In the genomic region with DNA sequence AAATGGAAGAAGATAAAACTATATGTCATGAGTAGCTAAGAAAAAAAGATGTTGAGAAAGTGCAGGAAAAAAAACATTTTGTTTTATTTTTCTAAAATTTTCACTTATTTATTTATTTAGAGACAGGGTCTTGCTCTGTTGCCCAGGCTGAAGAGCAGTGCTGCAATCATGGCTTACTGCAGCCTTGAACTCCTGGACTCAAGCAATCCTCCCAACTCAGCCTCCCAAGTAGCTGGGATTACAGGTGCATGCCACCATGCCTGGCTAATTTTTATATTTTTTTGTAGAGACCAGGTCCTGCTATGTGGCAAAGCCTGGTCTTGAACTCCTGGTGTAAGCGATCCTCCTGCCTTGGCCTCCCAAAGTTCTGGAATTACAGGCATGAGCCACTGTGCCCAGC, we compare ENCODE assay signal across 3 cellular contexts.
DNase-seq lines count a peak whose midpoint lies in the region; ATAC-seq, FAIRE-seq and TF ChIP-seq lines count a peak whose summit lies in the region.
"Not testable (repeated sequence)": the region's sequence is repeated elsewhere in the genome, so short reads cannot be mapped to it uniquely, and the experiment has no call there.

No MANE protein-coding gene starts in this region.

- H4K20me1 ChIP-seq in K562 (replicated peaks; ENCODE audit: control insufficient read depth, insufficient read depth, low read length); HepG2 (ENCODE audit: insufficient read depth, low read length): not testable (repeated sequence)

- BruUV-seq in K562 (replicated peaks; lab: Mats Ljungman, UMichigan); HepG2 (replicated peaks; lab: Mats Ljungman, UMichigan): not testable (repeated sequence)

- H3K9me3 ChIP-seq in HEK293 (ENCODE audit: control insufficient read depth, insufficient read depth, low read depth, low read length); K562 (replicated peaks; ENCODE audit: control insufficient read depth, insufficient read depth, low read depth, low read length); HepG2 (ENCODE audit: low read length): not testable (repeated sequence)

- ATAC-seq in K562, HepG2: not testable (repeated sequence)

- not testable (repeated sequence) for TF ChIP-seq EP300 in K562 (IDR thresholded peaks at IDR 0.05; ENCODE audit: low read length); HepG2 (IDR thresholded peaks at IDR 0.05; ENCODE audit: low read depth in 2 of 2, low read length in 2 of 2); HepG2 (CRISPR knock-in tag; IDR thresholded peaks at IDR 0.05; ENCODE audit: borderline replicate concordance)

- not testable (repeated sequence) for TF ChIP-seq RAD21 in K562 (CRISPR knock-in tag; conservative IDR thresholded peaks at IDR 0.05 in 1 of 2, IDR thresholded peaks at IDR 0.05 in 1 of 2); HepG2 (CRISPR knock-in tag; IDR thresholded peaks at IDR 0.05)

- TF ChIP-seq CTCF in HEK293 (tag by site-specific recombination; IDR thresholded peaks at IDR 0.05); K562 (IDR thresholded peaks at IDR 0.05 in 2 of 3, conservative IDR thresholded peaks at IDR 0.05 in 1 of 3; ENCODE audit: insufficient read depth in 2 of 3, low read depth in 1 of 3, low read length in 3 of 3); HepG2 (CRISPR knock-in tag; IDR thresholded peaks at IDR 0.05): not testable (repeated sequence)

- H3K36me3 ChIP-seq in HEK293 (ENCODE audit: control insufficient read depth in 2 of 2, insufficient read depth in 1 of 2, low read length in 2 of 2): peaks cover 58 to 71% of the 10 kb centered on the region in 2 experiments
- peaks cover 48% of the 10 kb centered on the region for H3K36me3 ChIP-seq in K562 (ENCODE audit: control insufficient read depth, insufficient read depth, low read length)
- peaks cover 3 to 34% of the 10 kb centered on the region in 2 experiments for H3K36me3 ChIP-seq in HepG2 (replicated peaks in 1 of 2; ENCODE audit: control insufficient read depth in 1 of 2, insufficient read depth in 2 of 2, low read length in 2 of 2)

- H3K27me3 ChIP-seq in K562 (ENCODE audit: control insufficient read depth in 2 of 2, insufficient read depth in 2 of 2, low read length in 2 of 2); HepG2 (ENCODE audit: control insufficient read depth in 1 of 2, insufficient read depth in 2 of 2, low read length in 2 of 2): not testable (repeated sequence)

- not testable (repeated sequence) for H3K4me2 ChIP-seq in K562 (ENCODE audit: insufficient read depth, low read length); HepG2 (ENCODE audit: low read depth, low read length)

- H3K4me1 ChIP-seq in HEK293 (ENCODE audit: control insufficient read depth, insufficient read depth, low read length); K562 (replicated peaks in 1 of 2; ENCODE audit: control insufficient read depth in 2 of 2, insufficient read depth in 2 of 2, low read length in 2 of 2); HepG2 (ENCODE audit: insufficient read depth, low read length): not testable (repeated sequence)

- not testable (repeated sequence) for TF ChIP-seq POLR2A in K562 (conservative IDR thresholded peaks at IDR 0.05); HepG2 (IDR thresholded peaks at IDR 0.05; ENCODE audit: insufficient read depth in 1 of 2, low read depth in 2 of 2, low read length in 2 of 2)

- not testable (repeated sequence) for FAIRE-seq in K562 (lab: Jason Lieb, UNC); HepG2 (lab: Jason Lieb, UNC)

- not testable (repeated sequence) for H3K27ac ChIP-seq in HEK293 (ENCODE audit: extremely low read depth, low read depth, low read length); K562 (ENCODE audit: extremely low read depth, low read depth, low read length); HepG2 (ENCODE audit: extremely low read length, insufficient read depth, low read length)

- in situ Hi-C loops in K562 (cut with MboI); HepG2 (cut with HindIII; ENCODE audit: extremely low pct_ligation_motif_present, low pct_unique_long_range_greater_than_20kb): not testable (repeated sequence)

- H2AFZ ChIP-seq in K562 (ENCODE audit: low read depth, low read length); HepG2 (ENCODE audit: low read length): not testable (repeated sequence)

- POLR2A ChIA-PET in HEK293 (lab: Yijun Ruan, JAX) (interaction anchor here (0.6 kb wide), 1 partner anchor 300 kb away, joined by 6 read pairs; no protein-coding TSS in a partner anchor), K562 (lab: Yijun Ruan, JAX) (interaction anchor here (1.1 kb wide), 1 partner anchor 13 kb away, joined by 5 read pairs; no protein-coding TSS in a partner anchor)
- POLR2A ChIA-PET in HepG2 (lab: Yijun Ruan, JAX): not testable (repeated sequence)

- not testable (repeated sequence) for H3K9ac ChIP-seq in K562 (ENCODE audit: insufficient read depth in 1 of 2, low read depth in 2 of 2, low read length in 2 of 2); HepG2 (ENCODE audit: insufficient read depth, low read depth, low read length)

- CTCF ChIA-PET in HEK293 (lab: Yijun Ruan, JAX): interaction anchor here (0.6 to 1.3 kb wide), 5 partner anchors 15 to 143 kb away, joined by 4 to 7 read pairs (median 4); no protein-coding TSS in a partner anchor
- CTCF ChIA-PET in K562 (lab: Yijun Ruan, JAX; ENCODE audit: low intra/inter-chr PET ratio); HepG2 (lab: Yijun Ruan, JAX; ENCODE audit: low intra/inter-chr PET ratio, low total read pairs): not testable (repeated sequence)

- H3K79me2 ChIP-seq in K562 (ENCODE audit: control insufficient read depth, insufficient read depth, low read length); HepG2 (ENCODE audit: insufficient read depth, low read length): not testable (repeated sequence)

- intact Hi-C loops in K562 (cut with micrococcal nuclease); HepG2 (cut with micrococcal nuclease; ENCODE audit: unreplicated experiment): not testable (repeated sequence)

- H3K9me1 ChIP-seq in K562 (ENCODE audit: control insufficient read depth, insufficient read depth, low read length): not testable (repeated sequence)

- WGBS in K562 (ENCODE audit: insufficient coverage, low coverage, missing lambda C conversion rate): 92% methylated on average over 1 of the region's 1 CpG
- 94% methylated on average over 1 of the region's 1 CpG for whole genome bisulfite sequencing in HepG2 (ENCODE audit: low lambda C conversion rate)

- DNase-seq in K562 (ENCODE audit: extremely low read depth in 1 of 4, low spot score in 3 of 4); HepG2 (ENCODE audit: low spot score): not testable (repeated sequence)

- not testable (repeated sequence) for H3K4me3 ChIP-seq in HEK293 (ENCODE audit: low read depth, low read length); K562; HepG2 (replicated peaks in 1 of 3; ENCODE audit: insufficient read depth in 1 of 3, low read depth in 2 of 3, low read length in 3 of 3)

TF ChIP-seq in HEK293, 187 proteins besides CTCF, POLR2A, EP300 and RAD21:
- peak; percentile 50; the same call in 1 of the 2 replicates for TF ChIP-seq ZNF121 (tag by site-specific recombination; IDR thresholded peaks at IDR 0.05)
TF ChIP-seq in HEK293: peak in this region for 1; not testable (repeated sequence) for 186.

TF ChIP-seq in K562, 482 proteins besides CTCF, POLR2A, EP300 and RAD21:
- TF ChIP-seq ZNF121 (CRISPR knock-in tag; conservative IDR thresholded peaks at IDR 0.05): peak; percentile 49

TF ChIP-seq in HepG2, 621 proteins besides CTCF, POLR2A, EP300 and RAD21:
- peak; percentile 66 for TF ChIP-seq ZNF121 (CRISPR knock-in tag; IDR thresholded peaks at IDR 0.05)
TF ChIP-seq in HepG2: peak in this region for 1; not testable (repeated sequence) for 620.
